ENCODE assay signal across 20 cellular contexts in the genomic region with DNA sequence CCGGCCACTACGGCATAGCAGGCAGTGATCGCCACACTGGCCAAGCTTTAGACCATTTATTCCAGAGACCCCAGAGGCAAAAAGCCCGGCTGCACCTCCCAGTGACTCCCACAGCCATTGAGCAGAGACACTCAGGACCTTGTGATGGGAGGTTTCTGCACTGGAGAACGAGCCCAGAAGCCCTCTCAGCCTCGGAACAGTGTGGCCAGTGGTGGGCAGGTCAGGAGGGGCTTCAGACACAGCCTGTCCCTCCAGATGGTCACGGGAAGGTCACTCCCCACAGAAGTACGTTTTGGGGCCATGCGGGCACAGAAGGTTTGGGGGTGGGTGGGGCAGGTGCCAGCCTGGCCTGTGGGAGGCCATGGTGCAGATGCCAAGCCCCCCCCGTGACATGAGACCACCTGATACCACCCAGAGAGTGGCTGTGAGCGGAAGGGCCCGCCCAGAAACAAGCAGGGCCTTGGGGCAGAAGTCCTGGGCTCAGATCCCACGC. TPM values are rescaled to one million over a fixed set of nuclear protein-coding genes. Genes with fewer than 3 reads are reported as not detected.
DNase-seq lines count a peak whose midpoint lies in the region; ATAC-seq and TF ChIP-seq lines count a peak whose summit lies in the region.
"Had no signal": no experiment of that assay in that cellular context is flagged by ENCODE, and none has a peak within 500 bp of the region (broad histone marks: within the 10 kb centered on the region; RNA-seq: fewer than 3 reads in every experiment).

No MANE protein-coding gene starts in this region.

- intact Hi-C loops in Caco-2 (cut with micrococcal nuclease; ENCODE audit: unreplicated experiment) (loop anchor here (1.0 to 2.0 kb wide), 3 partner anchors 17 to 87 kb away; partner anchors contain the start of gene F7), sciatic nerve (cut with DNase I) (no loop called here)

- H3K9me3 ChIP-seq in Caco-2, result no peaks in the 10 kb centered on the region
- H3K9me3 ChIP-seq: adrenal gland had no signal

- peak overlapping the region; percentile 70 for H3K4me3 Mint-ChIP-seq in Caco-2 (ENCODE audit: unreplicated experiment)
- H3K4me3 Mint-ChIP-seq: activated CD8-positive, alpha-beta T cell treated with anti-CD3 and anti-CD28 coated beads, Interleukin-2, amount 10 ng/mL, durations not matched to agents 7 days and 5 days; activated T-helper 17 cell treated with anti-CD3 and anti-CD28 coated beads, Interleukin-2, amount 50 U/mL, for 72 hours; CD4-positive, CD25-positive, alpha-beta regulatory T cell; central memory CD8-positive, alpha-beta T cell; naive B cell had no signal

- BruUV-seq in Caco-2 (replicated peaks; lab: Mats Ljungman, UMichigan), result no TSS peak

- peak; percentile 35 for ATAC-seq in left lobe of liver
- ATAC-seq in sciatic nerve, result peak; percentile 48
- ATAC-seq in HG02759 (IDR thresholded peaks at IDR 0.05; ENCODE audit: unreplicated experiment), result no peak
- ATAC-seq: activated CD8-positive, alpha-beta T cell treated with anti-CD3 and anti-CD28 coated beads, Interleukin-2, amount 10 ng/mL, durations not matched to agents 7 days and 5 days had no signal

- peak overlapping the region; percentile 74 for H3K27ac Mint-ChIP-seq in Caco-2 (ENCODE audit: unreplicated experiment)
- H3K27ac Mint-ChIP-seq: activated CD8-positive, alpha-beta T cell treated with anti-CD3 and anti-CD28 coated beads, Interleukin-2, amount 10 ng/mL, durations not matched to agents 7 days and 5 days; CD4-positive, CD25-positive, alpha-beta regulatory T cell; naive B cell had no signal

- H3K27ac ChIP-seq in coronary artery, result peak overlapping the region; percentile 41 to 77
- H3K27ac ChIP-seq: VCaP had no signal

- peaks cover 9% of the 10 kb centered on the region for H3K4me1 Mint-ChIP-seq in Caco-2 (ENCODE audit: low read depth, unreplicated experiment)
- H3K4me1 Mint-ChIP-seq: activated T-helper 17 cell treated with anti-CD3 and anti-CD28 coated beads, Interleukin-2, amount 50 U/mL, for 72 hours; CD4-positive, CD25-positive, alpha-beta regulatory T cell; central memory CD8-positive, alpha-beta T cell; naive B cell had no signal

- H3K36me3 Mint-ChIP-seq in Caco-2 (ENCODE audit: insufficient read depth, unreplicated experiment), result peaks cover 10% of the 10 kb centered on the region
- H3K36me3 Mint-ChIP-seq: CD4-positive, CD25-positive, alpha-beta regulatory T cell; naive B cell had no signal

- no peaks in the 10 kb centered on the region for H3K27me3 ChIP-seq in Caco-2 (replicated peaks; ENCODE audit: control insufficient read depth, insufficient read depth, low read length)
- H3K27me3 ChIP-seq: adrenal gland had no signal

- in situ Hi-C loops in GM13976 (cut with MboI; ENCODE audit: low sequenced_read_pairs, unreplicated experiment), result no loop called here

- POLR2A ChIA-PET in Caco-2 (lab: Charles Lee), result no interaction called here

- CTCF ChIA-PET in Caco-2 (lab: Charles Lee), result interaction anchor here (0.9 kb wide), 2 partner anchors 19 to 92 kb away, joined by 3 read pairs; no protein-coding TSS in a partner anchor

- no peaks in the 10 kb centered on the region for H3K9me3 Mint-ChIP-seq in Caco-2 (ENCODE audit: unreplicated experiment)
- H3K9me3 Mint-ChIP-seq: activated T-helper 17 cell treated with anti-CD3 and anti-CD28 coated beads, Interleukin-2, amount 50 U/mL, for 72 hours; central memory CD8-positive, alpha-beta T cell had no signal

- H3K36me3 ChIP-seq in Caco-2 (ENCODE audit: control insufficient read depth, insufficient read depth, low read length), result no peaks in the 10 kb centered on the region
- H3K36me3 ChIP-seq: adrenal gland had no signal

- H3K27me3 Mint-ChIP-seq in Caco-2 (ENCODE audit: insufficient read depth, unreplicated experiment), result no peaks in the 10 kb centered on the region
- H3K27me3 Mint-ChIP-seq: CD4-positive, CD25-positive, alpha-beta regulatory T cell had no signal

- peaks cover 25% of the 10 kb centered on the region for H3K4me1 ChIP-seq in Caco-2
- H3K4me1 ChIP-seq: adrenal gland had no signal

- no peak overlapping the region for H3K4me3 ChIP-seq in Caco-2 (ENCODE audit: low read depth, low read length)
- peak overlapping the region; percentile 65 for H3K4me3 ChIP-seq in coronary artery

- DNase-seq in Caco-2, result no peak
- peak; percentile 71 for DNase-seq in coronary artery (ENCODE audit: low spot score)
- DNase-seq in left lobe of liver (ENCODE audit: low spot score), result peak; percentile 56
- DNase-seq in sciatic nerve (ENCODE audit: low spot score), result peak; percentile 49
- no peak for DNase-seq in hippocampal formation (lab: John Stamatoyannopoulos, UW)
- no peak for DNase-seq in COLO829 (ENCODE audit: low spot score)
- DNase-seq in GM13976 (ENCODE audit: low spot score), result no peak
- DNase-seq: activated CD8-positive, alpha-beta T cell treated with anti-CD3 and anti-CD28 coated beads, Interleukin-2, amount 10 ng/mL, durations not matched to agents 7 days and 5 days; CD4-positive, CD25-positive, alpha-beta regulatory T cell; effector memory CD4-positive, alpha-beta T cell; naive B cell; NCI-H1694 treated with DMSO at 0.1 percent for 48 hours; stimulated activated naive CD4-positive, alpha-beta T cell had no signal

- no peak for TF ChIP-seq CTCF in Caco-2 (IDR thresholded peaks at IDR 0.05; ENCODE audit: insufficient read depth in 1 of 2, low read depth in 1 of 2, low read length in 1 of 2, severe bottlenecking in 1 of 2, unreplicated experiment in 1 of 2)
- TF ChIP-seq CTCF in coronary artery (IDR thresholded peaks at IDR 0.05), result no peak
- TF ChIP-seq CTCF in GM13976 (IDR thresholded peaks at IDR 0.05; ENCODE audit: borderline replicate concordance, control extremely low read depth, extremely low read depth, insufficient read depth, missing control alignments), result no peak

RNA-seq across cellular contexts. Expression of gene F10, which starts 0.6 kb away (rescaled TPM):
- 26.3 and 34.3 TPM in 2 replicates for total RNA-seq in Caco-2 (2022)
- 124 TPM for total RNA-seq in left lobe of liver
- total RNA-seq in sciatic nerve, result 14.2 TPM
- total RNA-seq: activated CD8-positive, alpha-beta T cell treated with anti-CD3 and anti-CD28 coated beads, Interleukin-2, amount 10 ng/mL, durations not matched to agents 7 days and 5 days; CD4-positive, CD25-positive, alpha-beta regulatory T cell; T-helper 1 cell treated with Interleukin-12 subunit alpha and Interleukin-12 subunit beta and Interleukin-4 antibody, amounts not matched to agents 30 ng/mL and 1 ng/mL, for 36 hours had no signal

RNA-seq across cellular contexts. Expression of gene F7, which starts 16.4 kb away (rescaled TPM):
- total RNA-seq in Caco-2 (2022) (48.0 and 52.4 TPM in 2 replicates), left lobe of liver (99.6 TPM), sciatic nerve (0.27 TPM)
- total RNA-seq: activated CD8-positive, alpha-beta T cell treated with anti-CD3 and anti-CD28 coated beads, Interleukin-2, amount 10 ng/mL, durations not matched to agents 7 days and 5 days; CD4-positive, CD25-positive, alpha-beta regulatory T cell; fibroblast of villous mesenchyme; T-helper 1 cell treated with Interleukin-12 subunit alpha and Interleukin-12 subunit beta and Interleukin-4 antibody, amounts not matched to agents 30 ng/mL and 1 ng/mL, for 36 hours had no signal

RNA-seq across cellular contexts. Expression of gene PROZ, which starts 36.5 kb away (rescaled TPM):
- total RNA-seq in Caco-2 (2022) (not detected in 2 replicates), left lobe of liver (50.2 TPM), sciatic nerve (not detected)
- total RNA-seq: activated CD8-positive, alpha-beta T cell treated with anti-CD3 and anti-CD28 coated beads, Interleukin-2, amount 10 ng/mL, durations not matched to agents 7 days and 5 days; adrenal gland; CD4-positive, CD25-positive, alpha-beta regulatory T cell; T-helper 1 cell treated with Interleukin-12 subunit alpha and Interleukin-12 subunit beta and Interleukin-4 antibody, amounts not matched to agents 30 ng/mL and 1 ng/mL, for 36 hours had no signal

Comparison
In these comparisons a context has a peak if more than half of its experiments do, and no peak if none do; other contexts are left out.
1. DNase-seq: peak in coronary artery (single experiment), left lobe of liver (single experiment) and sciatic nerve (single experiment); none in Caco-2 (0 of 2), hippocampal formation (0 of 2), COLO829 (single experiment) and GM13976 (single experiment).
2. RNA of gene F7, which starts 16.4 kb away (total RNA-seq): 99.6 TPM in left lobe of liver (single experiment) and 48.0 to 52.4 TPM in Caco-2; 0.27 TPM in sciatic nerve (single experiment); every median in the first group is over 10 times any median in the second.
3. RNA of gene PROZ, which starts 36.5 kb away (total RNA-seq): 50.2 TPM in left lobe of liver (single experiment); not detected in Caco-2 and not detected in sciatic nerve (single experiment); every median in the first group is over 10 times any median in the second.